9 cellular contexts compared by ENCODE assay signal in genomic region chr15:76996526-76997401, GRCh38. TPM values are rescaled to one million over a fixed set of nuclear protein-coding genes. Genes with fewer than 3 reads are reported as not detected.
DNase-seq lines count a peak whose midpoint lies in the region; ATAC-seq and TF ChIP-seq lines count a peak whose summit lies in the region.
"Had no signal": no experiment of that assay in that cellular context is flagged by ENCODE, and none has a peak within 500 bp of the region (broad histone marks: within the 10 kb centered on the region; RNA-seq: fewer than 3 reads in every experiment).

No MANE protein-coding gene starts in this region.

- H3K9me3 ChIP-seq in sigmoid colon (no peaks in the 10 kb centered on the region), prostate gland (no peaks in the 10 kb centered on the region), PC-9 (ENCODE audit: insufficient read depth, low read depth) (no peaks in the 10 kb centered on the region), WERI-Rb-1 (ENCODE audit: severe bottlenecking) (no peaks in the 10 kb centered on the region)

- no TSS peak for BruUV-seq in Calu3 (replicated peaks; lab: Mats Ljungman, UMichigan)
- no TSS peak for BruUV-seq in PC-9 (replicated peaks; lab: Mats Ljungman, UMichigan)

- H3K9me3 Mint-ChIP-seq in Calu3 (ENCODE audit: low read depth, unreplicated experiment): no peaks in the 10 kb centered on the region
- no peaks in the 10 kb centered on the region for H3K9me3 Mint-ChIP-seq in effector memory CD8-positive, alpha-beta T cell
- H3K9me3 Mint-ChIP-seq: nephron had no signal

- no peaks in the 10 kb centered on the region for H3K36me3 ChIP-seq in sigmoid colon
- no peaks in the 10 kb centered on the region for H3K36me3 ChIP-seq in prostate gland
- H3K36me3 ChIP-seq in PC-9 (ENCODE audit: low read depth): no peaks in the 10 kb centered on the region
- no peaks in the 10 kb centered on the region for H3K36me3 ChIP-seq in WERI-Rb-1

- in situ Hi-C loops in KBM-7 (cut with MboI; ENCODE audit: low pct_unique_long_range_greater_than_20kb, low sequenced_read_pairs): no loop called here

- H3K79me2 ChIP-seq in PC-9 (ENCODE audit: low read depth): no peaks in the 10 kb centered on the region

- DNase-seq in Calu3 (peak; percentile 35), sigmoid colon (peak; percentile 65), prostate gland (ENCODE audit: low spot score) (no peak), PC-9 (no peak), KBM-7 (no peak), WERI-Rb-1 (no peak)
- peak; percentile 61 to 64 for DNase-seq in activated CD4-positive, alpha-beta T cell treated with anti-CD3 and anti-CD28 coated beads for 4 hours
- peak; percentile 33 to 44 (median 37) for DNase-seq in effector memory CD8-positive, alpha-beta T cell

- H3K9me2 ChIP-seq in PC-9 (ENCODE audit: insufficient read depth): no peaks in the 10 kb centered on the region

- 63 to 80% methylated on average over 14 of the region's 14 CpGs for WGBS in sigmoid colon, 2 donors
- WGBS in prostate gland: 73% methylated on average over 12 of the region's 14 CpGs

- H3K4me1 Mint-ChIP-seq in Calu3 (ENCODE audit: low read depth, unreplicated experiment): peaks cover 17% of the 10 kb centered on the region
- H3K4me1 Mint-ChIP-seq in effector memory CD8-positive, alpha-beta T cell (ENCODE audit: low read depth in 2 of 2): peaks cover 74 to 78% of the 10 kb centered on the region in 2 donors

- H3K27me3 ChIP-seq in sigmoid colon (no peaks in the 10 kb centered on the region), prostate gland (replicated peaks; ENCODE audit: insufficient read depth) (no peaks in the 10 kb centered on the region), PC-9 (ENCODE audit: insufficient read depth, low read depth) (no peaks in the 10 kb centered on the region), WERI-Rb-1 (ENCODE audit: insufficient read depth, low read depth, severe bottlenecking) (no peaks in the 10 kb centered on the region)

- H3F3A ChIP-seq in PC-9 (ENCODE audit: insufficient read depth, low read depth): no peaks in the 10 kb centered on the region

- no peak overlapping the region for H3K27ac Mint-ChIP-seq in Calu3 (ENCODE audit: unreplicated experiment)
- H3K27ac Mint-ChIP-seq in effector memory CD8-positive, alpha-beta T cell: peak overlapping the region; percentile 91 to 98
- H3K27ac Mint-ChIP-seq: nephron had no signal

- TF ChIP-seq POLR2A in sigmoid colon (IDR thresholded peaks at IDR 0.05) (no peak), prostate gland (IDR thresholded peaks at IDR 0.05) (no peak)

- no peaks in the 10 kb centered on the region for H4K20me1 ChIP-seq in PC-9 (ENCODE audit: insufficient read depth)

- no peak overlapping the region for H2AFZ ChIP-seq in PC-9

- TF ChIP-seq CTCF in Calu3 (IDR thresholded peaks at IDR 0.05; ENCODE audit: unreplicated experiment) (no peak), sigmoid colon (IDR thresholded peaks at IDR 0.05) (no peak), prostate gland (IDR thresholded peaks at IDR 0.05) (no peak), PC-9 (conservative IDR thresholded peaks at IDR 0.05) (no peak), WERI-Rb-1 (IDR thresholded peaks at IDR 0.05; ENCODE audit: low read depth, low read length) (no peak)

- H3K4me2 ChIP-seq in PC-9: no peak overlapping the region

- peak overlapping the region in 3 of 4 donors; percentile 26 to 75 (median 52) for H3K27ac ChIP-seq in sigmoid colon
- no peak overlapping the region for H3K27ac ChIP-seq in prostate gland
- no peak overlapping the region for H3K27ac ChIP-seq in PC-9
- H3K27ac ChIP-seq in WERI-Rb-1: no peak overlapping the region

- H3K4me3 Mint-ChIP-seq in Calu3 (ENCODE audit: low read depth, unreplicated experiment): no peak overlapping the region
- H3K4me3 Mint-ChIP-seq in effector memory CD8-positive, alpha-beta T cell: peak overlapping the region; percentile 97
- H3K4me3 Mint-ChIP-seq: nephron had no signal

- TF ChIP-seq EP300 in sigmoid colon (IDR thresholded peaks at IDR 0.05): no peak

- H3K36me3 Mint-ChIP-seq in Calu3 (ENCODE audit: insufficient read depth, unreplicated experiment): no peaks in the 10 kb centered on the region
- H3K36me3 Mint-ChIP-seq in effector memory CD8-positive, alpha-beta T cell (ENCODE audit: insufficient read depth): peaks cover 25% of the 10 kb centered on the region

- H3K4me1 ChIP-seq in sigmoid colon (peaks cover 0 to 25% (median 9%) of the 10 kb centered on the region in 4 donors), prostate gland (replicated peaks) (no peaks in the 10 kb centered on the region), PC-9 (replicated peaks; ENCODE audit: insufficient read depth) (no peaks in the 10 kb centered on the region)

- POLR2A ChIA-PET in PC-9 (lab: Charles Lee; ENCODE audit: unreplicated experiment): interaction anchor here (0.6 kb wide), 2 partner anchors 13 to 26 kb away, joined by 4 to 6 read pairs; no protein-coding TSS in a partner anchor

- peak overlapping the region in 2 of 4 donors; percentile 17 to 37 for H3K4me3 ChIP-seq in sigmoid colon
- peak overlapping the region in 1 of 2 donors; percentile 5 for H3K4me3 ChIP-seq in prostate gland
- no peak overlapping the region for H3K4me3 ChIP-seq in PC-9
- no peak overlapping the region for H3K4me3 ChIP-seq in WERI-Rb-1 (ENCODE audit: low read depth, low read length)

- CTCF ChIA-PET in Calu3 (lab: Charles Lee) (interaction anchor here (0.6 kb wide), 1 partner anchor 1388 kb away, joined by 3 read pairs; no protein-coding TSS in a partner anchor), PC-9 (lab: Charles Lee) (no interaction called here)

- intact Hi-C loops in Calu3 (cut with micrococcal nuclease; ENCODE audit: unreplicated experiment): no loop called here
- intact Hi-C loops in sigmoid colon (cut with DNase I): no loop called here
- intact Hi-C loops in prostate gland (cut with DNase I): no loop called here
- intact Hi-C loops in PC-9 (cut with micrococcal nuclease; ENCODE audit: unreplicated experiment): no loop called here

- peaks cover 27% of the 10 kb centered on the region for H3K27me3 Mint-ChIP-seq in Calu3 (ENCODE audit: unreplicated experiment)
- H3K27me3 Mint-ChIP-seq in effector memory CD8-positive, alpha-beta T cell: no peaks in the 10 kb centered on the region

- peak; percentile 51 for ATAC-seq in effector memory CD8-positive, alpha-beta T cell (replicated peaks)

RNA-seq across cellular contexts. Expression of gene PSTPIP1, which starts 1.8 kb away (rescaled TPM):
- total RNA-seq in Calu3 (2022) (not detected in 2 replicates), sigmoid colon (10 to 100 TPM in 1 of 4 donors, 1 to 10 TPM in 3; 4.6 to 14.3 (median 7.7) TPM), prostate gland (1 to 10 TPM; 2.1 to 7.0 TPM), PC-9 (2021) (not detected in 2 replicates)
- 10 to 100 TPM in 1 of 3 donors, 1 to 10 TPM in 2; 2.1 to 10.4 (median 6.6) TPM for polyA plus RNA-seq in sigmoid colon

Comparison
In these comparisons a context has a peak if more than half of its experiments do, and no peak if none do; other contexts are left out.
1. DNase-seq: peak in Calu3 (single experiment), activated CD4-positive, alpha-beta T cell treated with anti-CD3 and anti-CD28 coated beads for 4 hours (2 of 2), effector memory CD8-positive, alpha-beta T cell (3 of 3) and sigmoid colon (single experiment); none in prostate gland (single experiment), PC-9 (0 of 2), KBM-7 (single experiment) and WERI-Rb-1 (single experiment).
2. H3K27ac ChIP-seq: peak in sigmoid colon (3 of 4); none in prostate gland (0 of 2), PC-9 (single experiment) and WERI-Rb-1 (single experiment).